1 cellular context compared by ENCODE assay signal in genomic region chr11:112400615-112401014, GRCh38.
TF ChIP-seq lines count a peak whose summit lies in the region.

No MANE protein-coding gene starts in this region.

TF ChIP-seq in IMR-90, 13 proteins besides CTCF, POLR2A, EP300 and RAD21:
- TF ChIP-seq ELK1 (IDR thresholded peaks at IDR 0.05; ENCODE audit: borderline replicate concordance, low read depth, low read length) (no peak), MAFK (IDR thresholded peaks at IDR 0.05; ENCODE audit: low read depth, low read length) (no peak), RCOR1 (IDR thresholded peaks at IDR 0.05; ENCODE audit: insufficient replicate concordance, low read length) (no peak), MAZ (IDR thresholded peaks at IDR 0.05; ENCODE audit: borderline replicate concordance, low read depth, low read length) (no peak), MXI1 (IDR thresholded peaks at IDR 0.05; ENCODE audit: borderline replicate concordance, low read depth, low read length) (no peak), SMC3 (IDR thresholded peaks at IDR 0.05; ENCODE audit: low read depth, low read length) (no peak), USF2 (IDR thresholded peaks at IDR 0.05; ENCODE audit: low read depth, low read length) (no peak), CHD1 (IDR thresholded peaks at IDR 0.05; ENCODE audit: low read depth, low read length) (no peak)
